1 cellular context compared by ENCODE assay signal in the genomic region with DNA sequence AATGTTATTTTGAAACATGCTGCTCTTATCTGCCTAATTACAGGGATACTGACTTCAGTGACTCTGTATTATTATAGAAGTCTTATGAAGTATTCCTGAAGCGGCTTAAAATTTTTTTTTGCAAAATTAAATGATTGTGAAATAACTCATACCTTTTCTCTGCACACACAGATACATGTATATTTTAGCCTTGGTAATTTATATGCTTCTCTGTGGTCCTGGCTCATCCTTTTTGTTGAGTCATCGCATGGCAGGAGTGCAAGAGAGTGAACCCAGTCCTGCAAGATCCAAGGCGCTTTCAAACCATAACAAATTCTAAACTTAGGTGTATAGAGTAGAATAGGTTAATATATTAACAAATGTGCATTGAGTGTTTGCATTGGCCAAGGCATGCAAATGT.
TF ChIP-seq lines count a peak whose summit lies in the region.

No MANE protein-coding gene starts in this region.

TF ChIP-seq in SK-N-SH, 30 proteins besides CTCF, POLR2A, EP300 and RAD21:
- TF ChIP-seq MEF2A (IDR thresholded peaks at IDR 0.05; ENCODE audit: borderline replicate concordance, low read depth) (no peak), JUND (IDR thresholded peaks at IDR 0.05) (peak; percentile 43; the same call in 1 of the 2 replicates), MXI1 (IDR thresholded peaks at IDR 0.05; ENCODE audit: low read depth, low read length) (no peak), TEAD4 (IDR thresholded peaks at IDR 0.05; ENCODE audit: borderline replicate concordance, insufficient read depth) (no peak), RFX5 (IDR thresholded peaks at IDR 0.05; ENCODE audit: low read length) (no peak), MAX (IDR thresholded peaks at IDR 0.05; ENCODE audit: low read depth) (no peak), RXRA (IDR thresholded peaks at IDR 0.05; ENCODE audit: borderline replicate concordance, low read depth) (no peak), TCF12 (IDR thresholded peaks at IDR 0.05) (no peak), TAF1 (IDR thresholded peaks at IDR 0.05; ENCODE audit: borderline replicate concordance, low read depth, low read length) (no peak), FOSL2 (IDR thresholded peaks at IDR 0.05; ENCODE audit: borderline replicate concordance, low read depth) (peak; percentile 41; the same call in 1 of the 2 replicates)
- TF ChIP-seq, protein P1, sequence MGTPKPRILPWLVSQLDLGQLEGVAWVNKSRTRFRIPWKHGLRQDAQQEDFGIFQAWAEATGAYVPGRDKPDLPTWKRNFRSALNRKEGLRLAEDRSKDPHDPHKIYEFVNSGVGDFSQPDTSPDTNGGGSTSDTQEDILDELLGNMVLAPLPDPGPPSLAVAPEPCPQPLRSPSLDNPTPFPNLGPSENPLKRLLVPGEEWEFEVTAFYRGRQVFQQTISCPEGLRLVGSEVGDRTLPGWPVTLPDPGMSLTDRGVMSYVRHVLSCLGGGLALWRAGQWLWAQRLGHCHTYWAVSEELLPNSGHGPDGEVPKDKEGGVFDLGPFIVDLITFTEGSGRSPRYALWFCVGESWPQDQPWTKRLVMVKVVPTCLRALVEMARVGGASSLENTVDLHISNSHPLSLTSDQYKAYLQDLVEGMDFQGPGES (IDR thresholded peaks at IDR 0.05; ENCODE audit: low read depth, low read length) = no peak
- TF ChIP-seq, protein P2, sequence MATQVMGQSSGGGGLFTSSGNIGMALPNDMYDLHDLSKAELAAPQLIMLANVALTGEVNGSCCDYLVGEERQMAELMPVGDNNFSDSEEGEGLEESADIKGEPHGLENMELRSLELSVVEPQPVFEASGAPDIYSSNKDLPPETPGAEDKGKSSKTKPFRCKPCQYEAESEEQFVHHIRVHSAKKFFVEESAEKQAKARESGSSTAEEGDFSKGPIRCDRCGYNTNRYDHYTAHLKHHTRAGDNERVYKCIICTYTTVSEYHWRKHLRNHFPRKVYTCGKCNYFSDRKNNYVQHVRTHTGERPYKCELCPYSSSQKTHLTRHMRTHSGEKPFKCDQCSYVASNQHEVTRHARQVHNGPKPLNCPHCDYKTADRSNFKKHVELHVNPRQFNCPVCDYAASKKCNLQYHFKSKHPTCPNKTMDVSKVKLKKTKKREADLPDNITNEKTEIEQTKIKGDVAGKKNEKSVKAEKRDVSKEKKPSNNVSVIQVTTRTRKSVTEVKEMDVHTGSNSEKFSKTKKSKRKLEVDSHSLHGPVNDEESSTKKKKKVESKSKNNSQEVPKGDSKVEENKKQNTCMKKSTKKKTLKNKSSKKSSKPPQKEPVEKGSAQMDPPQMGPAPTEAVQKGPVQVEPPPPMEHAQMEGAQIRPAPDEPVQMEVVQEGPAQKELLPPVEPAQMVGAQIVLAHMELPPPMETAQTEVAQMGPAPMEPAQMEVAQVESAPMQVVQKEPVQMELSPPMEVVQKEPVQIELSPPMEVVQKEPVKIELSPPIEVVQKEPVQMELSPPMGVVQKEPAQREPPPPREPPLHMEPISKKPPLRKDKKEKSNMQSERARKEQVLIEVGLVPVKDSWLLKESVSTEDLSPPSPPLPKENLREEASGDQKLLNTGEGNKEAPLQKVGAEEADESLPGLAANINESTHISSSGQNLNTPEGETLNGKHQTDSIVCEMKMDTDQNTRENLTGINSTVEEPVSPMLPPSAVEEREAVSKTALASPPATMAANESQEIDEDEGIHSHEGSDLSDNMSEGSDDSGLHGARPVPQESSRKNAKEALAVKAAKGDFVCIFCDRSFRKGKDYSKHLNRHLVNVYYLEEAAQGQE (IDR thresholded peaks at IDR 0.05; ENCODE audit: low read depth, low read length) = no peak
